Comparison of ENCODE assay signal across 8 cellular contexts in the genomic region with DNA sequence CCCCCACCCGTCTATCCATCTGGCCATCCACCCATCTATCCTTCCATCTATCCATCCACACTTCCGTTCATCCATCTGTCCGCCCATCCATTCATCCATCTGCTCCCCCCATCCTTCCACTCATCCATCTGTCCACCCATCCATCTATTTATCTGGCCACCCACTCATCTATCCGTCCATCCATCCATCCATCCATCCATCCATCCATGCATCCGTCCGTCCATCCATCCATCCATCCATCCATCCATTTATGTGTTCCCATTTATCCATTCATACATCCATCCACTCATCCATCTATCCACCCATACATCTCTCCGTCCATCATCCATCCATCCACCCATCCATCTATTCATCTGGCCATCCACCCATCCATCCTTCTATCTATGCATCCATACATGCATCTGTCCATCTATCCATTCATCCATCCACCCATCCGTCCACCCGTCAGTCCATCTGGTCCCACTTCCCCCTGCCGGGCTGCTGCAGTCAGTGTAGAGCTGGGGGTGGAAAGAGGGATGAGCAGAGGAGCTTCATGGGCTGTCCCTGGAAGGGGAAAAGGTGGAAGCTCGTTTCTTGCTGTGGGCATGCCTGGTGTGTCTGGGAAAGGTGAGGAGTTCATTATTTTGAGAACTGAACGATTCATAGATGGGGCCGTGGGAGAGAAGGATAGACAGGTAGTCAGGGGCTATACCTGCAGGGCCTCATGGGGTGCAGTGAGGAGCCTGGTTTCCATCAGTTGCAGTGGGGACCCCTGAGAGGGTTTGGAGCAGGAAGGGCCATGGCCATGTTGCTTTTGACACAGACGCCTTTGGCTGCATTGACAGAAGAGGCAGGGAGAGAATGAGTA. TPM values are rescaled to one million over a fixed set of nuclear protein-coding genes. Genes with fewer than 3 reads are reported as not detected.
DNase-seq lines count a peak whose midpoint lies in the region; ATAC-seq and TF ChIP-seq lines count a peak whose summit lies in the region.

No MANE protein-coding gene starts in this region.

- CTCF ChIA-PET in A673 (lab: Charles Lee), result no interaction called here

- BruUV-seq in A673 (replicated peaks; lab: Mats Ljungman, UMichigan), result no TSS peak

- DNase-seq in A673 (ENCODE audit: low spot score) (no peak), chondrocyte (ENCODE audit: low spot score) (no peak), naive B cell (no peak), NCI-H2196 treated with DMSO at 0.1 percent for 48 hours (lab: John Stamatoyannopoulos, UW; ENCODE audit: unreplicated experiment) (no peak), epidermal melanocyte (ENCODE audit: insufficient read length, low spot score) (no peak)
- no peak for DNase-seq in central memory CD4-positive, alpha-beta T cell

- H3K27me3 Mint-ChIP-seq in chondrocyte (ENCODE audit: low read depth) (no peaks in the 10 kb centered on the region), naive B cell (no peaks in the 10 kb centered on the region)

- ATAC-seq in naive B cell (ENCODE audit: low read depth in 2 of 2) (no peak), GM18520 (IDR thresholded peaks at IDR 0.05; ENCODE audit: unreplicated experiment) (no peak)

- H3K27ac Mint-ChIP-seq in chondrocyte (ENCODE audit: unreplicated experiment) (peak overlapping the region; percentile 8), naive B cell (peak overlapping the region; percentile 64 to 96 (median 91))

- H3K9me3 ChIP-seq in A673 (ENCODE audit: low read depth, low read length, poor library complexity, severe bottlenecking) (no peaks in the 10 kb centered on the region), HUES6 (ENCODE audit: control insufficient read depth, insufficient read depth, low read depth, low read length) (no peaks in the 10 kb centered on the region)

- H3K9ac ChIP-seq in HUES6 (ENCODE audit: low read length), result no peak overlapping the region

- intact Hi-C loops in A673 (cut with micrococcal nuclease; ENCODE audit: unreplicated experiment), result no loop called here

- H3K9me3 Mint-ChIP-seq in chondrocyte (ENCODE audit: low read depth), result no peaks in the 10 kb centered on the region
- peaks cover 0 to 5% (median 0%) of the 10 kb centered on the region in 7 donors for H3K9me3 Mint-ChIP-seq in naive B cell

- H3K27me3 ChIP-seq in A673 (replicated peaks; ENCODE audit: insufficient read depth, low read depth, low read length, poor library complexity), result no peaks in the 10 kb centered on the region
- H3K27me3 ChIP-seq in HUES6 (ENCODE audit: control insufficient read depth, insufficient read depth, low read length), result no peaks in the 10 kb centered on the region

- H3K36me3 Mint-ChIP-seq in chondrocyte (ENCODE audit: low read depth), result no peaks in the 10 kb centered on the region
- no peaks in the 10 kb centered on the region for H3K36me3 Mint-ChIP-seq in naive B cell

- H3K4me1 Mint-ChIP-seq in chondrocyte (ENCODE audit: low read depth) (peaks cover 27% of the 10 kb centered on the region), naive B cell (peaks cover 28 to 43% (median 34%) of the 10 kb centered on the region in 3 donors)

- POLR2A ChIA-PET in A673 (lab: Charles Lee; ENCODE audit: low non-redundant PET), result interaction anchor here (0.7 kb wide), 1 partner anchor 107 kb away, joined by 3 read pairs; no protein-coding TSS in a partner anchor

- H3K4me3 Mint-ChIP-seq in chondrocyte (ENCODE audit: unreplicated experiment) (peak overlapping the region; percentile 100), naive B cell (peak overlapping the region; percentile 73 to 91 (median 86))

- H3K36me3 ChIP-seq in A673 (ENCODE audit: insufficient read depth, low read length, poor library complexity, severe bottlenecking) (no peaks in the 10 kb centered on the region), HUES6 (ENCODE audit: control insufficient read depth, insufficient read depth, low read length) (no peaks in the 10 kb centered on the region)

- H3K4me1 ChIP-seq in A673 (ENCODE audit: insufficient read depth, low read length, poor library complexity, severe bottlenecking) (no peaks in the 10 kb centered on the region), HUES6 (ENCODE audit: control insufficient read depth, insufficient read depth, low read length) (peaks cover 8% of the 10 kb centered on the region; the same call in 1 of the 2 replicates)

- H3K27ac ChIP-seq in A673 (ENCODE audit: low read depth, low read length, poor library complexity, severe bottlenecking), result no peak overlapping the region
- H3K27ac ChIP-seq in HUES6 (ENCODE audit: low read depth, low read length), result no peak overlapping the region

- TF ChIP-seq CTCF in A673 (conservative IDR thresholded peaks at IDR 0.05; ENCODE audit: low read depth, low read length) (no peak), chondrocyte (IDR thresholded peaks at IDR 0.05) (no peak)

- H3K4me3 ChIP-seq in A673 (ENCODE audit: low read depth, low read length, poor library complexity, severe bottlenecking) (peak overlapping the region; percentile 91), HUES6 (ENCODE audit: low read depth, low read length) (peak overlapping the region; percentile 80)

RNA-seq across cellular contexts. Expression of a gene that starts 0.8 kb away (rescaled TPM):
- total RNA-seq in A673 (2021) (5.7 and 8.2 TPM in 2 replicates), chondrocyte (7.2 to 9.9 TPM (median 9.9 TPM) in 3 replicates)
- 1 to 10 TPM; 1.1 to 6.5 (median 2.6) TPM for polyA plus RNA-seq in naive B cell (ENCODE audit: low read depth in 6 of 6)

RNA-seq across cellular contexts. Expression of a gene that starts 1.4 kb away (rescaled TPM):
- total RNA-seq in A673 (2021) (36.3 and 43.6 TPM in 2 replicates), chondrocyte (61.0 to 66.6 TPM (median 65.3 TPM) in 3 replicates)
- 100 to 1,000 TPM in 2 of 6 donors, 10 to 100 TPM in 4; 74.0 to 101 (median 86.6) TPM for polyA plus RNA-seq in naive B cell (ENCODE audit: low read depth in 6 of 6)

RNA-seq across cellular contexts. Expression of a gene that starts 8.4 kb away (rescaled TPM):
- 984 and 992 TPM in 2 replicates for total RNA-seq in A673 (2021)
- 537 to 578 TPM (median 548 TPM) in 3 replicates for total RNA-seq in chondrocyte
- 1,000 to 10,000 TPM; 1,207 to 2,143 (median 1,738) TPM for polyA plus RNA-seq in naive B cell (ENCODE audit: low read depth in 6 of 6)

RNA-seq across cellular contexts. Expression of a gene that starts 38.3 kb away (rescaled TPM):
- 152 and 160 TPM in 2 replicates for total RNA-seq in A673 (2021)
- total RNA-seq in chondrocyte, result 59.1 to 116 TPM (median 116 TPM) in 3 replicates
- polyA plus RNA-seq in naive B cell (ENCODE audit: low read depth in 6 of 6), result 10 to 100 TPM; 16.7 to 40.6 (median 21.7) TPM

RNA-seq across cellular contexts. Expression of a gene that starts 38.8 kb away (rescaled TPM):
- total RNA-seq in A673 (2021) (not detected in 2 replicates), chondrocyte (not detected in 3 replicates)
- not detected for polyA plus RNA-seq in naive B cell (ENCODE audit: low read depth in 6 of 6)
